8 cellular contexts compared by ENCODE assay signal in genomic region chr19:44861576-44861975, GRCh38. TPM values are rescaled to one million over a fixed set of nuclear protein-coding genes. Genes with fewer than 3 reads are reported as not detected.
DNase-seq lines count a peak whose midpoint lies in the region; ATAC-seq, FAIRE-seq and TF ChIP-seq lines count a peak whose summit lies in the region.
"Not testable (repeated sequence)": the region's sequence is repeated elsewhere in the genome, so short reads cannot be mapped to it uniquely, and the experiment has no call there.
"Had no signal": no experiment of that assay in that cellular context is flagged by ENCODE, and none has a peak within 500 bp of the region (broad histone marks: within the 10 kb centered on the region; RNA-seq: fewer than 3 reads in every experiment).

No MANE protein-coding gene starts in this region.

- H3K23ac ChIP-seq in IMR-90 (ENCODE audit: low read depth, low read length) = not testable (repeated sequence)

- not testable (repeated sequence) for H3K18ac ChIP-seq in IMR-90 (ENCODE audit: low read depth, low read length)

- not testable (repeated sequence) for H4K91ac ChIP-seq in IMR-90 (ENCODE audit: insufficient read depth, low read depth, low read length)

- peaks cover 28% of the 10 kb centered on the region for H3K36me3 ChIP-seq in IMR-90 (ENCODE audit: control insufficient read depth, insufficient read depth, low read length)
- peaks cover 0 to 26% of the 10 kb centered on the region in 2 experiments for H3K36me3 ChIP-seq in SK-N-SH (replicated peaks in 1 of 2; ENCODE audit: control insufficient read depth in 1 of 2, insufficient read depth in 2 of 2, low read length in 1 of 2)
- H3K36me3 ChIP-seq in parathyroid adenoma (ENCODE audit: control insufficient read depth, insufficient read depth, low read length) = not testable (repeated sequence)

- not testable (repeated sequence) for H2BK20ac ChIP-seq in IMR-90 (ENCODE audit: low read depth, low read length)

- not testable (repeated sequence) for TF ChIP-seq POLR2A in A549 (IDR thresholded peaks at IDR 0.05; ENCODE audit: low read length); IMR-90 (IDR thresholded peaks at IDR 0.05; ENCODE audit: low read depth, low read length)

- H2BK120ac ChIP-seq in IMR-90 (ENCODE audit: low read depth, low read length) = not testable (repeated sequence)

- H3K56ac ChIP-seq in IMR-90 (ENCODE audit: extremely low read depth, insufficient read depth, low read length) = not testable (repeated sequence)

- dilution Hi-C loops in IMR-90 (cut with HindIII; ENCODE audit: low sequenced_read_pairs, unreplicated experiment) = not testable (repeated sequence)

- H3K4me1 ChIP-seq in A549; IMR-90 (ENCODE audit: control insufficient read depth, insufficient read depth, low read length); SK-N-SH (ENCODE audit: control insufficient read depth in 1 of 2, insufficient read depth in 2 of 2, low read depth in 1 of 2, low read length in 1 of 2); parathyroid adenoma: not testable (repeated sequence)

- H2BK5ac ChIP-seq in IMR-90 (ENCODE audit: low read depth, low read length, poor library complexity, severe bottlenecking) = not testable (repeated sequence)

- H3K4me1 Mint-ChIP-seq in brain = peaks cover 10% of the 10 kb centered on the region

- H3K14ac ChIP-seq in IMR-90 (replicated peaks; ENCODE audit: low read depth, low read length) = not testable (repeated sequence)

- TF ChIP-seq CTCF in A549 (IDR thresholded peaks at IDR 0.05); IMR-90 (conservative IDR thresholded peaks at IDR 0.05; ENCODE audit: low read depth, low read length); SK-N-SH (IDR thresholded peaks at IDR 0.05); brain (conservative IDR thresholded peaks at IDR 0.05); fibroblast of villous mesenchyme (IDR thresholded peaks at IDR 0.05; ENCODE audit: insufficient read depth, low read depth, low read length); parathyroid adenoma (IDR thresholded peaks at IDR 0.05): not testable (repeated sequence)

- H4K8ac ChIP-seq in IMR-90 (ENCODE audit: low read depth in 2 of 2, low read length in 2 of 2) = not testable (repeated sequence)

- TF ChIP-seq EP300 in A549 (IDR thresholded peaks at IDR 0.05); SK-N-SH (IDR thresholded peaks at IDR 0.05; ENCODE audit: borderline replicate concordance in 1 of 2, low read depth in 1 of 2, low read length in 1 of 2): not testable (repeated sequence)

- H3K79me2 ChIP-seq in SK-N-SH (ENCODE audit: insufficient read depth) (peaks cover 96% of the 10 kb centered on the region), parathyroid adenoma (peaks cover 35% of the 10 kb centered on the region)

- H4K5ac ChIP-seq in IMR-90 (ENCODE audit: low read depth, low read length) = not testable (repeated sequence)

- 84% methylated on average over 3 of the region's 3 CpGs for WGBS in A549 (ENCODE audit: missing lambda C conversion rate)
- WGBS in IMR-90 (ENCODE audit: extremely low coverage in 2 of 2, insufficient read length in 1 of 2), 2 experiments = no CpG with 5 or more reads among the region's 3 CpGs
- WGBS in SK-N-SH (ENCODE audit: low lambda C conversion rate) = 68% methylated on average over 3 of the region's 3 CpGs

- not testable (repeated sequence) for ATAC-seq in A549; IMR-90 (ENCODE audit: low read depth)

- not testable (repeated sequence) for H2AK5ac ChIP-seq in IMR-90 (ENCODE audit: low read depth, low read length)

- not testable (repeated sequence) for H3K4ac ChIP-seq in IMR-90 (ENCODE audit: low read depth, low read length)

- peak overlapping the region in 1 of 5 experiments; percentile 58 for H3K4me3 Mint-ChIP-seq in brain

- BruUV-seq in IMR-90 (replicated peaks; lab: Mats Ljungman, UMichigan) = TSS peak; percentile 32

- not testable (repeated sequence) for H2AK9ac ChIP-seq in IMR-90 (replicated peaks; ENCODE audit: low read depth, low read length, poor library complexity)

- CTCF ChIA-PET in A549 (lab: Yijun Ruan, JAX); IMR-90 (lab: Yijun Ruan, JAX); SK-N-SH (lab: Yijun Ruan, JAX): not testable (repeated sequence)

- H3K27me3 ChIP-seq in IMR-90 (ENCODE audit: control insufficient read depth, insufficient read depth, low read length); SK-N-SH (ENCODE audit: insufficient read depth); parathyroid adenoma (ENCODE audit: control insufficient read depth, insufficient read depth, low read length): not testable (repeated sequence)

- not testable (repeated sequence) for H3K9me3 ChIP-seq in A549; IMR-90 (ENCODE audit: control insufficient read depth, insufficient read depth, low read length); SK-N-SH; parathyroid adenoma (ENCODE audit: control insufficient read depth, low read length)

- intact Hi-C loops in IMR-90 (cut with micrococcal nuclease) = not testable (repeated sequence)

- POLR2A ChIA-PET in A549 (lab: Yijun Ruan, JAX); IMR-90 (lab: Charles Lee; ENCODE audit: unreplicated experiment); SK-N-SH (lab: Yijun Ruan, JAX): not testable (repeated sequence)

- not testable (repeated sequence) for H3K9me3 Mint-ChIP-seq in brain

- H3F3A ChIP-seq in SK-N-SH (replicated peaks; ENCODE audit: insufficient read depth) = not testable (repeated sequence)

- H3K79me1 ChIP-seq in IMR-90 (ENCODE audit: low read depth in 1 of 2, low read length in 2 of 2) = peaks cover 24 to 80% of the 10 kb centered on the region in 2 experiments

- not testable (repeated sequence) for H3K27ac ChIP-seq in A549; IMR-90 (ENCODE audit: insufficient read depth, low read length); parathyroid adenoma
- H3K27ac ChIP-seq in SK-N-SH (ENCODE audit: low read depth in 2 of 2, low read length in 1 of 2) = peak overlapping the region; percentile 2 to 42; a peak in 1 of 4 replicates

- not testable (repeated sequence) for H3K27me3 Mint-ChIP-seq in brain

- not testable (repeated sequence) for H3K4me2 ChIP-seq in A549; IMR-90 (ENCODE audit: low read depth, low read length); SK-N-SH
- H3K4me2 ChIP-seq in parathyroid adenoma (ENCODE audit: low read length) = peak overlapping the region; percentile 53

- TF ChIP-seq RAD21 in A549 (conservative IDR thresholded peaks at IDR 0.05 in 1 of 2, IDR thresholded peaks at IDR 0.05 in 1 of 2); IMR-90 (IDR thresholded peaks at IDR 0.05; ENCODE audit: low read length); SK-N-SH (IDR thresholded peaks at IDR 0.05; ENCODE audit: low read length): not testable (repeated sequence)

- peaks cover 10% of the 10 kb centered on the region for H3K9me1 ChIP-seq in IMR-90 (ENCODE audit: insufficient read depth, low read length)

- H3K9ac ChIP-seq in IMR-90 (ENCODE audit: low read depth, low read length); SK-N-SH; parathyroid adenoma: not testable (repeated sequence)

- FAIRE-seq in A549 (lab: Jason Lieb, UNC) = peak; percentile 59

- H3K36me3 Mint-ChIP-seq in brain = peaks cover 65% of the 10 kb centered on the region

- not testable (repeated sequence) for H3K9me2 ChIP-seq in SK-N-SH

- not testable (repeated sequence) for DNase-seq in A549 (ENCODE audit: low read depth in 1 of 2, low spot score in 1 of 2); IMR-90; SK-N-SH
- peak; percentile 79 for DNase-seq in fibroblast of villous mesenchyme (ENCODE audit: low read depth)

- H4K20me1 ChIP-seq in IMR-90 (ENCODE audit: insufficient read depth, low read length) (peaks cover 80% of the 10 kb centered on the region), SK-N-SH (ENCODE audit: insufficient read depth) (peaks cover 29% of the 10 kb centered on the region)

- not testable (repeated sequence) for H2AFZ ChIP-seq in IMR-90 (replicated peaks; ENCODE audit: low read length, poor library complexity); SK-N-SH (ENCODE audit: low read depth); parathyroid adenoma

- in situ Hi-C loops in IMR-90 (cut with MboI; ENCODE audit: low sequenced_read_pairs) = not testable (repeated sequence)

- not testable (repeated sequence) for H3K4me3 ChIP-seq in A549; IMR-90 (ENCODE audit: insufficient read depth, low read depth, low read length); SK-N-SH (ENCODE audit: low read depth in 2 of 2, low read length in 1 of 2); fibroblast of villous mesenchyme (ENCODE audit: low read depth, low read length)
- peak overlapping the region; percentile 3 for H3K4me3 ChIP-seq in parathyroid adenoma (ENCODE audit: low read depth, low read length)

- H3K27ac Mint-ChIP-seq in brain = peak overlapping the region; percentile 26 to 86 (median 66)

- not testable (repeated sequence) for H2BK15ac ChIP-seq in IMR-90 (ENCODE audit: low read depth, low read length)

RNA-seq across cellular contexts. Expression of gene NECTIN2, which starts 15.5 kb away (rescaled TPM):
- 69.4 and 84.8 TPM in 2 replicates for polyA plus RNA-seq in A549 (2011; rRNA removed)
- 86.0 and 115 TPM in 2 replicates for polyA plus RNA-seq in A549 (2012; cell fraction: cytosol; rRNA removed)
- polyA plus RNA-seq in A549 (2012; cell fraction: nucleus; rRNA removed) = 151 and 174 TPM in 2 replicates
- 77.7 to 92.4 TPM (median 89.6 TPM) in 3 replicates for polyA plus RNA-seq in A549 (2017; fragmentation: RNase III; extraction: RNeasy Plus Mini Kit Qiagen cat#74134 plus additional on column Dnase treatment)
- 91.4 and 99.5 TPM in 2 replicates for polyA minus RNA-seq in A549 (2011; rRNA and poly(A)+ RNA removed)
- 77.8 and 78.0 TPM in 2 replicates for total RNA-seq in IMR-90 (2012; rRNA removed)
- 169 and 170 TPM in 2 replicates for polyA plus RNA-seq in IMR-90 (2012; rRNA removed)
- polyA plus RNA-seq in IMR-90 (2012; cell fraction: cytosol; rRNA removed) = 191 and 192 TPM in 2 replicates
- 109 and 133 TPM in 2 replicates for polyA plus RNA-seq in IMR-90 (2012; cell fraction: nucleus; rRNA removed; ENCODE audit: low replicate concordance)
- polyA plus RNA-seq in SK-N-SH (2012; rRNA removed) = 96.6 and 121 TPM in 2 replicates
- polyA plus RNA-seq in SK-N-SH (2012; cell fraction: cytosol; rRNA removed) = 57.7 and 82.2 TPM in 2 replicates
- polyA plus RNA-seq in SK-N-SH (2012; cell fraction: nucleus; rRNA removed) = 94.1 and 94.2 TPM in 2 replicates
- 49.8 TPM for polyA plus RNA-seq in brain (ENCODE audit: insufficient read depth, low read depth, low replicate concordance)
- 133 and 134 TPM in 2 replicates for total RNA-seq in fibroblast of villous mesenchyme

RNA-seq across cellular contexts. Expression of gene TOMM40, which starts 29.5 kb away (rescaled TPM):
- polyA plus RNA-seq in A549 (2011; rRNA removed) (83.6 and 92.7 TPM in 2 replicates), A549 (2017; fragmentation: RNase III; extraction: RNeasy Plus Mini Kit Qiagen cat#74134 plus additional on column Dnase treatment) (172 to 201 TPM (median 180 TPM) in 3 replicates), IMR-90 (2012; rRNA removed) (62.6 and 71.9 TPM in 2 replicates), SK-N-SH (2012; rRNA removed) (66.9 and 78.9 TPM in 2 replicates), brain (ENCODE audit: insufficient read depth, low read depth, low replicate concordance) (61.1 TPM)
- 324 and 402 TPM in 2 replicates for polyA plus RNA-seq in A549 (2012; cell fraction: cytosol; rRNA removed)
- polyA plus RNA-seq in A549 (2012; cell fraction: nucleus; rRNA removed) = 294 and 420 TPM in 2 replicates
- polyA minus RNA-seq in A549 (2011; rRNA and poly(A)+ RNA removed) = 120 and 129 TPM in 2 replicates
- total RNA-seq in IMR-90 (2012; rRNA removed) (51.4 and 54.8 TPM in 2 replicates), fibroblast of villous mesenchyme (56.7 and 57.9 TPM in 2 replicates)
- 33.4 and 81.9 TPM in 2 replicates for polyA plus RNA-seq in IMR-90 (2012; cell fraction: cytosol; rRNA removed)
- 31.9 and 65.2 TPM in 2 replicates for polyA plus RNA-seq in IMR-90 (2012; cell fraction: nucleus; rRNA removed; ENCODE audit: low replicate concordance)
- polyA plus RNA-seq in SK-N-SH (2012; cell fraction: cytosol; rRNA removed) = 35.9 and 62.2 TPM in 2 replicates
- 55.6 and 65.1 TPM in 2 replicates for polyA plus RNA-seq in SK-N-SH (2012; cell fraction: nucleus; rRNA removed)

RNA-seq across cellular contexts. Expression of gene APOE, which starts 44.0 kb away (rescaled TPM):
- 9.4 and 12.5 TPM in 2 replicates for polyA plus RNA-seq in A549 (2011; rRNA removed)
- 14.3 and 17.4 TPM in 2 replicates for polyA plus RNA-seq in A549 (2012; cell fraction: cytosol; rRNA removed)
- polyA plus RNA-seq in A549 (2012; cell fraction: nucleus; rRNA removed) = 32.0 and 33.0 TPM in 2 replicates
- 16.2 to 31.9 TPM (median 20.2 TPM) in 3 replicates for polyA plus RNA-seq in A549 (2017; fragmentation: RNase III; extraction: RNeasy Plus Mini Kit Qiagen cat#74134 plus additional on column Dnase treatment)
- polyA minus RNA-seq in A549 (2011; rRNA and poly(A)+ RNA removed) = 1.7 and 4.0 TPM in 2 replicates
- total RNA-seq in IMR-90 (2012; rRNA removed) = 0.18 TPM in 1 of 2 replicates, not detected in the other
- 2.0 and 2.5 TPM in 2 replicates for polyA plus RNA-seq in IMR-90 (2012; rRNA removed)
- polyA plus RNA-seq in IMR-90 (2012; cell fraction: cytosol; rRNA removed) = 5.1 and 12.1 TPM in 2 replicates
- 6.2 and 7.9 TPM in 2 replicates for polyA plus RNA-seq in IMR-90 (2012; cell fraction: nucleus; rRNA removed; ENCODE audit: low replicate concordance)
- 56.0 and 65.7 TPM in 2 replicates for polyA plus RNA-seq in SK-N-SH (2012; rRNA removed)
- polyA plus RNA-seq in SK-N-SH (2012; cell fraction: cytosol; rRNA removed) = 35.0 and 48.7 TPM in 2 replicates
- 58.4 and 73.3 TPM in 2 replicates for polyA plus RNA-seq in SK-N-SH (2012; cell fraction: nucleus; rRNA removed)
- 407 TPM for polyA plus RNA-seq in brain (ENCODE audit: insufficient read depth, low read depth, low replicate concordance)
- 9.7 and 16.4 TPM in 2 replicates for total RNA-seq in fibroblast of villous mesenchyme
- polyA plus RNA-seq: CD4-positive, alpha-beta memory T cell had no signal

RNA-seq across cellular contexts. Expression of gene BCAM, which starts 52.7 kb away (rescaled TPM):
- polyA plus RNA-seq in A549 (2011; rRNA removed) (15.2 and 18.4 TPM in 2 replicates), A549 (2017; fragmentation: RNase III; extraction: RNeasy Plus Mini Kit Qiagen cat#74134 plus additional on column Dnase treatment) (77.5 to 102 TPM (median 88.1 TPM) in 3 replicates), IMR-90 (2012; rRNA removed) (27.5 and 35.7 TPM in 2 replicates), SK-N-SH (2012; rRNA removed) (9.7 and 34.0 TPM in 2 replicates), brain (ENCODE audit: insufficient read depth, low read depth, low replicate concordance) (92.8 TPM)
- polyA plus RNA-seq in A549 (2012; cell fraction: cytosol; rRNA removed) = 62.2 and 88.1 TPM in 2 replicates
- polyA plus RNA-seq in A549 (2012; cell fraction: nucleus; rRNA removed) = 183 and 239 TPM in 2 replicates
- 8.1 and 25.5 TPM in 2 replicates for polyA minus RNA-seq in A549 (2011; rRNA and poly(A)+ RNA removed)
- total RNA-seq in IMR-90 (2012; rRNA removed) (2.3 and 2.8 TPM in 2 replicates), fibroblast of villous mesenchyme (10.3 and 15.1 TPM in 2 replicates)
- 50.8 and 71.8 TPM in 2 replicates for polyA plus RNA-seq in IMR-90 (2012; cell fraction: cytosol; rRNA removed)
- 52.3 and 108 TPM in 2 replicates for polyA plus RNA-seq in IMR-90 (2012; cell fraction: nucleus; rRNA removed; ENCODE audit: low replicate concordance)
- 13.8 and 20.8 TPM in 2 replicates for polyA plus RNA-seq in SK-N-SH (2012; cell fraction: cytosol; rRNA removed)
- polyA plus RNA-seq in SK-N-SH (2012; cell fraction: nucleus; rRNA removed) = 49.8 and 71.7 TPM in 2 replicates
- total RNA-seq: CD4-positive, alpha-beta memory T cell had no signal
- polyA plus RNA-seq: CD14-positive monocyte; CD4-positive, alpha-beta memory T cell had no signal

RNA-seq across cellular contexts. Expression of gene APOC1, which starts 52.8 kb away (rescaled TPM):
- polyA plus RNA-seq in A549 (2011; rRNA removed) (82.1 and 88.7 TPM in 2 replicates), A549 (2017; fragmentation: RNase III; extraction: RNeasy Plus Mini Kit Qiagen cat#74134 plus additional on column Dnase treatment) (172 to 198 TPM (median 196 TPM) in 3 replicates), IMR-90 (2012; rRNA removed) (1.1 and 1.4 TPM in 2 replicates), SK-N-SH (2012; rRNA removed) (0.73 and 2.7 TPM in 2 replicates), brain (ENCODE audit: insufficient read depth, low read depth, low replicate concordance) (46.6 TPM)
- 145 and 171 TPM in 2 replicates for polyA plus RNA-seq in A549 (2012; cell fraction: cytosol; rRNA removed)
- 40.5 and 46.5 TPM in 2 replicates for polyA plus RNA-seq in A549 (2012; cell fraction: nucleus; rRNA removed)
- 21.8 and 24.4 TPM in 2 replicates for polyA minus RNA-seq in A549 (2011; rRNA and poly(A)+ RNA removed)
- total RNA-seq in IMR-90 (2012; rRNA removed) (not detected in 2 replicates), fibroblast of villous mesenchyme (1.3 and 2.6 TPM in 2 replicates)
- 1.8 and 2.4 TPM in 2 replicates for polyA plus RNA-seq in IMR-90 (2012; cell fraction: cytosol; rRNA removed)
- polyA plus RNA-seq in IMR-90 (2012; cell fraction: nucleus; rRNA removed; ENCODE audit: low replicate concordance) = 0.34 TPM in 1 of 2 replicates, not detected in the other
- 0.98 and 1.0 TPM in 2 replicates for polyA plus RNA-seq in SK-N-SH (2012; cell fraction: cytosol; rRNA removed)
- polyA plus RNA-seq in SK-N-SH (2012; cell fraction: nucleus; rRNA removed) = 0.21 and 2.9 TPM in 2 replicates
- polyA plus RNA-seq: CD14-positive monocyte; CD4-positive, alpha-beta memory T cell had no signal
